Comparison of ENCODE assay signal across 36 cellular contexts in the genomic region with DNA sequence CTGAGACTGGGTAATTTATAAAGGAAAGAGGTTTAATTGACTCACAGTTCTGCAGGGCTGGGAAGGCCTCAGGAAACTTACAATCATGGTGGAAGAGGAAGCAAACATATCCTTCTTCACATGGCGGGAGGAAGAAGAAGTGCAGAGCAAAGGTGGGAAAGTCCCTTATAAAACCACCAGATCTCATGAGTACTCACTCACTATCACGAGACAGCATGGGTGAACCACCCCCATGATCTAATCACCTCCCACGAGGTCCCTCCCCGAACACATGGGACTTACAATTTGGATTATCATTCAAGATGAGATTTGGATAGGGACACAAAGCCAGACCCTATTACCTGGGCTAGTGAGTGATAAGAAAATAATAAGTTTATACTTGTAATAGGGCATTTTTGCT.
"Had no signal": no experiment of that assay in that cellular context is flagged by ENCODE, and none has a peak within 500 bp of the region (broad histone marks: within the 10 kb centered on the region; RNA-seq: fewer than 3 reads in every experiment).

No MANE protein-coding gene starts in this region.

- H3K4me1 ChIP-seq: adrenal gland, body of pancreas, colonic mucosa, esophagus squamous epithelium, heart left ventricle had no signal

- FAIRE-seq: endometrium, endothelial cell of umbilical vein, frontal cortex had no signal

- H3K36me3 Mint-ChIP-seq: activated CD4-positive, alpha-beta memory T cell treated with anti-CD3 and anti-CD28 coated beads for 36 hours; activated CD8-positive, alpha-beta memory T cell treated with anti-CD3 and anti-CD28 coated beads, Interleukin-2, amount 10 ng/mL, durations not matched to agents 7 days and 5 days; activated naive CD8-positive, alpha-beta T cell treated with anti-CD3 and anti-CD28 coated beads for 36 hours had no signal

- H3K27ac ChIP-seq: adrenal gland, body of pancreas, colonic mucosa, epithelial cell of prostate, esophagus squamous epithelium, heart left ventricle had no signal

- H3K27me3 Mint-ChIP-seq: activated CD4-positive, alpha-beta T cell treated with anti-CD3 and anti-CD28 coated beads, Interleukin-2, amount 10 ng/mL, durations not matched to agents 24 days and 14 days had no signal

- H3K4me1 Mint-ChIP-seq: activated CD4-positive, alpha-beta T cell treated with anti-CD3 and anti-CD28 coated beads for 36 hours; activated CD4-positive, alpha-beta T cell treated with anti-CD3 and anti-CD28 coated beads, Interleukin-2, amount 10 ng/mL, durations not matched to agents 24 days and 14 days; activated CD8-positive, alpha-beta memory T cell treated with anti-CD3 and anti-CD28 coated beads, Interleukin-2, amount 10 ng/mL, durations not matched to agents 7 days and 5 days; activated naive CD4-positive, alpha-beta T cell treated with anti-CD3 and anti-CD28 coated beads, Interleukin-2, amount 50 U/mL, for 24 hours; activated naive CD8-positive, alpha-beta T cell treated with anti-CD3 and anti-CD28 coated beads for 36 hours; activated naive CD8-positive, alpha-beta T cell treated with anti-CD3 and anti-CD28 coated beads, Interleukin-2, amount 50 U/mL, for 24 hours had no signal

- H3K4me3 Mint-ChIP-seq: activated CD4-positive, alpha-beta memory T cell treated with anti-CD3 and anti-CD28 coated beads for 36 hours; activated CD4-positive, alpha-beta T cell treated with anti-CD3 and anti-CD28 coated beads for 36 hours; activated CD4-positive, alpha-beta T cell treated with anti-CD3 and anti-CD28 coated beads, Interleukin-2, amount 10 ng/mL, durations not matched to agents 24 days and 14 days; activated CD8-positive, alpha-beta memory T cell treated with anti-CD3 and anti-CD28 coated beads, Interleukin-2, amount 10 ng/mL, durations not matched to agents 7 days and 5 days; activated CD8-positive, alpha-beta T cell treated with anti-CD3 and anti-CD28 coated beads, Interleukin-2, amount 10 ng/mL, durations not matched to agents 7 days and 5 days; activated naive CD4-positive, alpha-beta T cell treated with anti-CD3 and anti-CD28 coated beads for 36 hours; activated naive CD4-positive, alpha-beta T cell treated with anti-CD3 and anti-CD28 coated beads, Interleukin-2, amount 50 U/mL, for 24 hours; activated naive CD8-positive, alpha-beta T cell treated with anti-CD3 and anti-CD28 coated beads for 36 hours; activated naive CD8-positive, alpha-beta T cell treated with anti-CD3 and anti-CD28 coated beads, Interleukin-2, amount 50 U/mL, for 24 hours; activated T-helper 1 cell treated with anti-CD3 and anti-CD28 coated beads, Interleukin-12 subunit alpha, Interleukin-12 subunit beta, Interleukin-2, Interleukin-4 antibody, amounts not matched to agents 30 ng/mL and 10 ng/mL and 1 ng/mL, durations not matched to agents 14 hours and 24 hours and 36 hours; T-helper 1 cell treated with Interleukin-12 subunit alpha and Interleukin-12 subunit beta and Interleukin-4 antibody, amounts not matched to agents 30 μg/mL and 1 μg/mL, for 36 hours; T-helper 2 cell treated with Interferon-gamma antibody and Interleukin-4, amounts not matched to agents 5 μg/mL and 100 μg/mL, for 36 hours had no signal

- H3K9me3 ChIP-seq: adrenal gland, body of pancreas, colonic mucosa, esophagus squamous epithelium had no signal

- ATAC-seq: activated CD4-positive, alpha-beta T cell treated with anti-CD3 and anti-CD28 coated beads for 36 hours; activated CD8-positive, alpha-beta memory T cell treated with anti-CD3 and anti-CD28 coated beads, Interleukin-2, amount 10 ng/mL, durations not matched to agents 7 days and 5 days; activated CD8-positive, alpha-beta T cell treated with anti-CD3 and anti-CD28 coated beads, Interleukin-2, amount 10 ng/mL, durations not matched to agents 7 days and 5 days; activated naive CD8-positive, alpha-beta T cell treated with anti-CD3 and anti-CD28 coated beads, Interleukin-2, amount 50 U/mL, for 24 hours; body of pancreas; heart left ventricle had no signal

- H3K27ac Mint-ChIP-seq: activated CD4-positive, alpha-beta memory T cell treated with anti-CD3 and anti-CD28 coated beads for 36 hours; activated CD4-positive, alpha-beta T cell treated with anti-CD3 and anti-CD28 coated beads for 36 hours; activated CD4-positive, alpha-beta T cell treated with anti-CD3 and anti-CD28 coated beads, Interleukin-2, amount 10 ng/mL, durations not matched to agents 24 days and 14 days; activated CD8-positive, alpha-beta memory T cell treated with anti-CD3 and anti-CD28 coated beads, Interleukin-2, amount 10 ng/mL, durations not matched to agents 7 days and 5 days; activated CD8-positive, alpha-beta T cell treated with anti-CD3 and anti-CD28 coated beads, Interleukin-2, amount 10 ng/mL, durations not matched to agents 7 days and 5 days; activated naive CD4-positive, alpha-beta T cell treated with anti-CD3 and anti-CD28 coated beads for 36 hours; activated naive CD4-positive, alpha-beta T cell treated with anti-CD3 and anti-CD28 coated beads, Interleukin-2, amount 50 U/mL, for 24 hours; activated naive CD8-positive, alpha-beta T cell treated with anti-CD3 and anti-CD28 coated beads for 36 hours; activated naive CD8-positive, alpha-beta T cell treated with anti-CD3 and anti-CD28 coated beads, Interleukin-2, amount 50 U/mL, for 24 hours; activated T-helper 1 cell treated with anti-CD3 and anti-CD28 coated beads, Interleukin-12 subunit alpha, Interleukin-12 subunit beta, Interleukin-2, Interleukin-4 antibody, amounts not matched to agents 30 ng/mL and 10 ng/mL and 1 ng/mL, durations not matched to agents 14 hours and 24 hours and 36 hours; activated T-helper 2 cell treated with anti-CD3 and anti-CD28 coated beads, Interferon-gamma antibody, Interleukin-2, Interleukin-4, amounts not matched to agents 10 μg/mL and 5 μg/mL and 100 μg/mL, durations not matched to agents 14 hours and 24 hours and 36 hours; T-helper 1 cell treated with Interleukin-12 subunit alpha and Interleukin-12 subunit beta and Interleukin-4 antibody, amounts not matched to agents 30 μg/mL and 1 μg/mL, for 36 hours; T-helper 2 cell treated with Interferon-gamma antibody and Interleukin-4, amounts not matched to agents 5 μg/mL and 100 μg/mL, for 36 hours had no signal

- DNase-seq: activated CD4-positive, alpha-beta memory T cell treated with anti-CD3 and anti-CD28 coated beads for 36 hours; activated CD4-positive, alpha-beta T cell treated with anti-CD3 and anti-CD28 coated beads for 36 hours; activated CD4-positive, alpha-beta T cell treated with anti-CD3 and anti-CD28 coated beads, Interleukin-2, amount 10 ng/mL, durations not matched to agents 24 days and 14 days; activated CD4-positive, CD25-positive, alpha-beta regulatory T cell; activated CD4-positive, CD25-positive, alpha-beta regulatory T cell treated with anti-CD3 and anti-CD28 coated beads, Interleukin-2, amount 50 U/mL, for 72 hours; activated CD8-positive, alpha-beta memory T cell treated with anti-CD3 and anti-CD28 coated beads, Interleukin-2, amount 10 ng/mL, durations not matched to agents 7 days and 5 days; activated CD8-positive, alpha-beta memory T cell treated with anti-CD3 and anti-CD28 coated beads, Interleukin-2, amount 50 U/mL, for 4 hours; activated CD8-positive, alpha-beta T cell treated with anti-CD3 and anti-CD28 coated beads, Interleukin-2, amount 10 ng/mL, durations not matched to agents 7 days and 5 days; activated effector memory CD4-positive, alpha-beta T cell treated with anti-CD3 and anti-CD28 coated beads, Interleukin-2, amount 50 U/mL, for 16 hours; activated naive CD4-positive, alpha-beta T cell treated with anti-CD3 and anti-CD28 coated beads for 36 hours; activated naive CD8-positive, alpha-beta T cell treated with anti-CD3 and anti-CD28 coated beads for 36 hours; activated naive CD8-positive, alpha-beta T cell treated with anti-CD3 and anti-CD28 coated beads, Interleukin-2, amount 50 U/mL, for 24 hours; activated T-cell treated with anti-CD3 and anti-CD28 coated beads, Interleukin-2, amount 50 U/mL, for 1 hour; activated T-cell treated with anti-CD3 and anti-CD28 coated beads, Interleukin-2, amount 50 U/mL, for 48 hours; adrenal gland; amygdala; aorta; body of pancreas; central memory CD4-positive, alpha-beta T cell; cerebellar nuclear complex; colonic mucosa; effector CD8-positive, alpha-beta T cell; esophagus squamous epithelium; foreskin fibroblast; glutamatergic neuron; heart left ventricle; T1000 had no signal

- H3K4me3 ChIP-seq: adrenal gland, body of pancreas, colonic mucosa, esophagus squamous epithelium, heart left ventricle had no signal

- H3K27me3 ChIP-seq: adrenal gland, body of pancreas, colonic mucosa, esophagus squamous epithelium, heart left ventricle had no signal

- H3K36me3 ChIP-seq: adrenal gland, colonic mucosa, esophagus squamous epithelium, heart left ventricle had no signal
